12 cellular contexts compared by ENCODE assay signal in the genomic region with DNA sequence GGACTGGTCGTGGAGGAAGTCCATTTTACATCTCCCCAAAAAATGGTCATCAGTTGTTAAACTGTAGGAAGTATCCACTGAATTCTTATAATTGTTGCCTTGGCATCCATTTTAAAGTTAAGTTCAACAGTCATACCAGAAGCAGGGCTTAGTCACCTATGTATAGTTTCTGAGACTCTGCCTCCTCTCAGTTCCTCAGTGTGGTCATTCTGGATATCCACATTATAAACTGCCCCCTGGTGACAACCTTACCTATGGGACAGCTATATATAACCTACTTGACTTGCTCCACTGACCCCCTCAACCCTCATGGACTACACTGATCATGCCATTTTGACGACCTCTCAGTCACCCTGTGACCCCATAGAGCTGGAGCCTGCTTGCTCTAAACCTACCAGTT.
A peak's percentile ranks its signal among the peaks of the same experiment; 100 is the strongest.
DNase-seq lines count a peak whose midpoint lies in the region; ATAC-seq and TF ChIP-seq lines count a peak whose summit lies in the region.
"Had no signal": no experiment of that assay in that cellular context is flagged by ENCODE, and none has a peak within 500 bp of the region (broad histone marks: within the 10 kb centered on the region; RNA-seq: fewer than 3 reads in every experiment).

No MANE protein-coding gene starts in this region.

- H3K27me3 Mint-ChIP-seq in stimulated activated naive B cell treated with anti-CD40 and anti-IgM and Interleukin-4, amounts not matched to agents 10 μg/mL and 1 μg/mL and 100 μg/mL, for 72 hours = no peaks in the 10 kb centered on the region
- no peaks in the 10 kb centered on the region for H3K27me3 Mint-ChIP-seq in CD8-positive, alpha-beta memory T cell

- no peaks in the 10 kb centered on the region for H3K9me3 ChIP-seq in CD8-positive, alpha-beta memory T cell (ENCODE audit: low read length)
- H3K9me3 ChIP-seq: tibial nerve had no signal

- H3K27me3 ChIP-seq in CD8-positive, alpha-beta memory T cell (ENCODE audit: insufficient read depth, low read length, poor library complexity, severe bottlenecking) = no peaks in the 10 kb centered on the region
- H3K27me3 ChIP-seq: brain microvascular endothelial cell, tibial nerve had no signal

- H3K4me1 Mint-ChIP-seq in stimulated activated naive B cell treated with anti-CD40 and anti-IgM and Interleukin-4, amounts not matched to agents 10 μg/mL and 1 μg/mL and 100 μg/mL, for 72 hours = peaks cover 9 to 20% of the 10 kb centered on the region in 2 donors
- no peaks in the 10 kb centered on the region for H3K4me1 Mint-ChIP-seq in CD8-positive, alpha-beta memory T cell

- no peak overlapping the region for H3K27ac Mint-ChIP-seq in stimulated activated naive B cell treated with anti-CD40 and anti-IgM and Interleukin-4, amounts not matched to agents 10 μg/mL and 1 μg/mL and 100 μg/mL, for 72 hours
- no peak overlapping the region for H3K27ac Mint-ChIP-seq in CD8-positive, alpha-beta memory T cell
- H3K27ac Mint-ChIP-seq: mesothelial cell of epicardium had no signal

- peak; percentile 59 for DNase-seq in stimulated activated naive B cell treated with anti-CD40 and anti-IgM and Interleukin-4, amounts not matched to agents 10 μg/mL and 1 μg/mL and 100 μg/mL, for 72 hours
- DNase-seq in omental fat pad (ENCODE audit: low spot score) = no peak
- DNase-seq in coronary artery (ENCODE audit: low spot score) = no peak
- no peak for DNase-seq in CD8-positive, alpha-beta memory T cell
- DNase-seq: brain microvascular endothelial cell, NCI-H2081 treated with DMSO at 0.1 percent for 48 hours had no signal

- no peaks in the 10 kb centered on the region for H3K36me3 Mint-ChIP-seq in stimulated activated naive B cell treated with anti-CD40 and anti-IgM and Interleukin-4, amounts not matched to agents 10 μg/mL and 1 μg/mL and 100 μg/mL, for 72 hours
- no peaks in the 10 kb centered on the region for H3K36me3 Mint-ChIP-seq in CD8-positive, alpha-beta memory T cell
- H3K36me3 Mint-ChIP-seq: mesothelial cell of epicardium had no signal

- no peak overlapping the region for H3K27ac ChIP-seq in coronary artery
- no peak overlapping the region for H3K27ac ChIP-seq in CD8-positive, alpha-beta memory T cell (ENCODE audit: low read depth, low read length)
- H3K27ac ChIP-seq: brain microvascular endothelial cell, tibial nerve, VCaP had no signal

- H3K4me1 ChIP-seq in CD8-positive, alpha-beta memory T cell (ENCODE audit: insufficient read depth, low read length) = no peaks in the 10 kb centered on the region
- H3K4me1 ChIP-seq: tibial nerve had no signal

- CTCF ChIA-PET in CD8-positive, alpha-beta memory T cell (lab: Charles Lee) = no interaction called here

- no peaks in the 10 kb centered on the region for H3K36me3 ChIP-seq in CD8-positive, alpha-beta memory T cell (ENCODE audit: insufficient read depth, low read length)
- H3K36me3 ChIP-seq: brain microvascular endothelial cell, tibial nerve had no signal

- POLR2A ChIA-PET in CD8-positive, alpha-beta memory T cell (lab: Charles Lee) = no interaction called here

- ATAC-seq in GM19023 (IDR thresholded peaks at IDR 0.05; ENCODE audit: unreplicated experiment) (peak; percentile 99), GM21723 (IDR thresholded peaks at IDR 0.05; ENCODE audit: unreplicated experiment) (peak; percentile 100), HG03108 (IDR thresholded peaks at IDR 0.05; ENCODE audit: unreplicated experiment) (peak; percentile 99), omental fat pad (ENCODE audit: low FRiP score) (no peak)
- ATAC-seq in stimulated activated naive B cell treated with anti-CD40 and anti-IgM and Interleukin-4, amounts not matched to agents 10 μg/mL and 1 μg/mL and 100 μg/mL, for 72 hours (replicated peaks) = peak; percentile 100

- H3K9me3 Mint-ChIP-seq in stimulated activated naive B cell treated with anti-CD40 and anti-IgM and Interleukin-4, amounts not matched to agents 10 μg/mL and 1 μg/mL and 100 μg/mL, for 72 hours = peaks cover 0 to 2% of the 10 kb centered on the region in 2 donors
- H3K9me3 Mint-ChIP-seq in CD8-positive, alpha-beta memory T cell = peaks cover 0 to 16% (median 3%) of the 10 kb centered on the region in 5 donors

- TF ChIP-seq CTCF in omental fat pad (IDR thresholded peaks at IDR 0.05) (no peak), coronary artery (IDR thresholded peaks at IDR 0.05) (no peak)

- no peak overlapping the region for H3K4me3 Mint-ChIP-seq in stimulated activated naive B cell treated with anti-CD40 and anti-IgM and Interleukin-4, amounts not matched to agents 10 μg/mL and 1 μg/mL and 100 μg/mL, for 72 hours
- H3K4me3 Mint-ChIP-seq in CD8-positive, alpha-beta memory T cell = no peak overlapping the region
- H3K4me3 Mint-ChIP-seq: mesothelial cell of epicardium had no signal

- H3K4me3 ChIP-seq in coronary artery = no peak overlapping the region
- H3K4me3 ChIP-seq in CD8-positive, alpha-beta memory T cell (ENCODE audit: low read length) = no peak overlapping the region
- H3K4me3 ChIP-seq: tibial nerve had no signal
